22 cellular contexts compared by ENCODE assay signal in genomic region chr4:55364691-55365346, GRCh38. TPM values are rescaled to one million over a fixed set of nuclear protein-coding genes. Genes with fewer than 3 reads are reported as not detected.
DNase-seq lines count a peak whose midpoint lies in the region; ATAC-seq and TF ChIP-seq lines count a peak whose summit lies in the region.
"Had no signal": no experiment of that assay in that cellular context is flagged by ENCODE, and none has a peak within 500 bp of the region (broad histone marks: within the 10 kb centered on the region; RNA-seq: fewer than 3 reads in every experiment).

No MANE protein-coding gene starts in this region.

- intact Hi-C loops in body of pancreas (cut with DNase I), result no loop called here

- H3K4me1 ChIP-seq in HUES48 (ENCODE audit: control insufficient read depth, insufficient read depth, low read length), result peaks cover 26% of the 10 kb centered on the region
- peaks cover 25% of the 10 kb centered on the region for H3K4me1 ChIP-seq in iPS-18a (ENCODE audit: control insufficient read depth, low read depth, low read length)
- no peaks in the 10 kb centered on the region for H3K4me1 ChIP-seq in body of pancreas
- H3K4me1 ChIP-seq: breast epithelium had no signal

- ATAC-seq in body of pancreas, result no peak
- no peak for ATAC-seq in HG03565 (IDR thresholded peaks at IDR 0.05; ENCODE audit: unreplicated experiment)
- ATAC-seq in HG03460 (IDR thresholded peaks at IDR 0.05; ENCODE audit: unreplicated experiment), result no peak
- ATAC-seq: activated T-cell treated with anti-CD3 and anti-CD28 coated beads, Interleukin-2, amount 50 U/mL, for 72 hours had no signal

- TF ChIP-seq CTCF in body of pancreas (IDR thresholded peaks at IDR 0.05), result no peak

- H3K9me3 ChIP-seq in HUES48 (ENCODE audit: control insufficient read depth, insufficient read depth, low read length), result no peaks in the 10 kb centered on the region
- H3K9me3 ChIP-seq in iPS-18a (ENCODE audit: control insufficient read depth, low read depth, low read length), result no peaks in the 10 kb centered on the region
- no peaks in the 10 kb centered on the region for H3K9me3 ChIP-seq in body of pancreas
- H3K9me3 ChIP-seq: breast epithelium had no signal

- H3K27me3 ChIP-seq in HUES48 (ENCODE audit: control insufficient read depth, insufficient read depth, low read length) (no peaks in the 10 kb centered on the region), iPS-18a (ENCODE audit: control insufficient read depth, insufficient read depth, low read length) (no peaks in the 10 kb centered on the region), body of pancreas (no peaks in the 10 kb centered on the region)
- H3K27me3 ChIP-seq: breast epithelium, hepatocyte had no signal

- no peak for TF ChIP-seq POLR2A in body of pancreas (IDR thresholded peaks at IDR 0.05)

- H3K27ac ChIP-seq in HUES48 (ENCODE audit: low read depth, low read length), result peak overlapping the region; percentile 64
- peak overlapping the region; percentile 99 for H3K27ac ChIP-seq in cingulate gyrus (ENCODE audit: low read depth, low read length)
- H3K27ac ChIP-seq in iPS-18a (ENCODE audit: low read length), result peak overlapping the region; percentile 7
- H3K27ac ChIP-seq in body of pancreas, result no peak overlapping the region
- H3K27ac ChIP-seq: hepatocyte, HL-60 had no signal

- DNase-seq in pulmonary artery endothelial cell (ENCODE audit: low read depth, low spot score), result peak; percentile 32
- no peak for DNase-seq in body of pancreas
- DNase-seq in NCI-H524 treated with DMSO at 0.1 percent for 48 hours (lab: John Stamatoyannopoulos, UW), result no peak
- DNase-seq: activated CD8-positive, alpha-beta memory T cell treated with anti-CD3 and anti-CD28 coated beads for 24 hours; activated naive CD8-positive, alpha-beta T cell treated with anti-CD3 and anti-CD28 coated beads for 36 hours; activated T-cell treated with anti-CD3 and anti-CD28 coated beads, Interleukin-2, amount 50 U/mL, for 72 hours; GOT3; KBM-7; NCI-H1048; NCI-H2081 treated with DMSO at 0.1 percent for 48 hours; NCI-H526 treated with DMSO at 0.1 percent for 48 hours; SHP77 treated with DMSO at 0.1 percent for 48 hours; small intestine; stimulated activated CD4-positive, alpha-beta T cell treated with anti-CD3 and anti-CD28 coated beads, Interleukin-4, amount 100 ng/mL, for 4 hours had no signal

- H3K36me3 ChIP-seq in HUES48 (ENCODE audit: control insufficient read depth, insufficient read depth, low read length) (0 out of 2 replicates have a peak, but pooled peaks cover 6% of the 10 kb centered on the region), iPS-18a (ENCODE audit: control insufficient read depth, low read depth, low read length) (no peaks in the 10 kb centered on the region), body of pancreas (replicated peaks in 1 of 2; ENCODE audit: insufficient read depth in 1 of 2, low read depth in 2 of 2) (no peaks in the 10 kb centered on the region)
- H3K36me3 ChIP-seq: breast epithelium had no signal

- peak overlapping the region; percentile 23; the same call in 1 of the 2 replicates for H3K9ac ChIP-seq in HUES48 (ENCODE audit: low read depth, low read length)
- H3K9ac ChIP-seq in iPS-18a (ENCODE audit: low read length), result no peak overlapping the region

- WGBS in body of pancreas, 2 donors, result 84 to 91% methylated on average over 9 of the region's 9 CpGs

- H3K4me3 ChIP-seq in HUES48 (ENCODE audit: low read depth, low read length) (peak overlapping the region; percentile 24), iPS-18a (ENCODE audit: low read length) (peak overlapping the region; percentile 2), body of pancreas (no peak overlapping the region)
- H3K4me3 ChIP-seq: breast epithelium, hepatocyte had no signal

RNA-seq across cellular contexts. Expression of gene SRD5A3, which starts 18.8 kb away (rescaled TPM):
- total RNA-seq in pulmonary artery endothelial cell (8.6 and 8.7 TPM in 2 replicates), body of pancreas (10 to 100 TPM in 1 of 2 donors, 1 to 10 TPM in 1; 6.7 to 11.5 TPM)

RNA-seq across cellular contexts. Expression of gene TMEM165, which starts 30.9 kb away (rescaled TPM):
- total RNA-seq in pulmonary artery endothelial cell, result 116 and 131 TPM in 2 replicates
- 100 to 1,000 TPM in 1 of 2 donors, 10 to 100 TPM in 1; 90.5 to 308 TPM for total RNA-seq in body of pancreas

Comparison
In these comparisons a context has a peak if more than half of its experiments do, and no peak if none do; other contexts are left out.
1. H3K27ac ChIP-seq: peak in HUES48 (single experiment), cingulate gyrus (single experiment) and iPS-18a (single experiment); none in body of pancreas (0 of 4).
2. H3K4me3 ChIP-seq: peak in HUES48 (single experiment) and iPS-18a (single experiment); none in body of pancreas (0 of 2).